ENCODE assay signal across 18 cellular contexts in genomic region chr2:13533524-13533922, GRCh38.
DNase-seq lines count a peak whose midpoint lies in the region; ATAC-seq, FAIRE-seq and TF ChIP-seq lines count a peak whose summit lies in the region.
"Had no signal": no experiment of that assay in that cellular context is flagged by ENCODE, and none has a peak within 500 bp of the region (broad histone marks: within the 10 kb centered on the region; RNA-seq: fewer than 3 reads in every experiment).

No MANE protein-coding gene starts in this region.

- intact Hi-C loops in Calu3 (cut with micrococcal nuclease; ENCODE audit: unreplicated experiment) = loop anchor here (2.0 to 10.0 kb wide), 2 partner anchors 25 to 281 kb away; no protein-coding TSS in a partner anchor

- no peak for FAIRE-seq in small intestine (lab: Jason Lieb, UNC)
- FAIRE-seq: GM12892, GM18507, H1, HTR-8/SVneo had no signal

- H3K4me1 Mint-ChIP-seq in Calu3 (ENCODE audit: low read depth, unreplicated experiment) = peaks cover 62% of the 10 kb centered on the region

- H3K9me3 Mint-ChIP-seq in Calu3 (ENCODE audit: low read depth, unreplicated experiment) = no peaks in the 10 kb centered on the region

- H3K4me3 ChIP-seq in BE2C (ENCODE audit: low read depth, low read length) (peak overlapping the region; percentile 72), small intestine (ENCODE audit: low read depth in 1 of 2, low read length in 2 of 2) (no peak overlapping the region)
- H3K4me3 ChIP-seq: BLaER1 treated with 17β-estradiol and CSF1 and Interleukin-3, amounts not matched to agents 10 nM and 100 nM had no signal

- BruUV-seq in Calu3 (replicated peaks; lab: Mats Ljungman, UMichigan) = TSS peak; percentile 23

- H3K4me3 Mint-ChIP-seq in Calu3 (ENCODE audit: low read depth, unreplicated experiment) = peak overlapping the region; percentile 76
- H3K4me3 Mint-ChIP-seq: CD8-positive, alpha-beta T cell; H9 had no signal

- in situ Hi-C loops in SK-MEL-5 (cut with HindIII; ENCODE audit: low pct_unique_long_range_greater_than_20kb, low sequenced_read_pairs) = no loop called here

- DNase-seq in BE2C = peak; percentile 80
- DNase-seq in Calu3 = peak; percentile 56
- peak; percentile 27 for DNase-seq in SK-MEL-5 (ENCODE audit: low read depth, low spot score)
- peak; percentile 54 for DNase-seq in small intestine
- no peak for DNase-seq in NCI-H510A treated with DMSO at 0.1 percent for 48 hours (lab: John Stamatoyannopoulos, UW)
- no peak for DNase-seq in GM19238 (ENCODE audit: insufficient read length, low spot score)
- DNase-seq: 8988T; CD8-positive, alpha-beta T cell; DMS153; DMS79; GDM1; H9 had no signal

- H3K36me3 Mint-ChIP-seq in Calu3 (ENCODE audit: insufficient read depth, unreplicated experiment) = peaks cover 36% of the 10 kb centered on the region
- H3K36me3 Mint-ChIP-seq: CD8-positive, alpha-beta T cell had no signal

- no peaks in the 10 kb centered on the region for H3K27me3 ChIP-seq in BE2C
- no peaks in the 10 kb centered on the region for H3K27me3 ChIP-seq in small intestine (ENCODE audit: control insufficient read depth in 2 of 2, insufficient read depth in 2 of 2, low read length in 2 of 2)
- H3K27me3 ChIP-seq: BLaER1 treated with 17β-estradiol and CSF1 and Interleukin-3, amounts not matched to agents 10 nM and 100 nM had no signal

- CTCF ChIA-PET in Calu3 (lab: Charles Lee) = interaction anchor here (1.2 to 1.8 kb wide), 3 partner anchors 9 to 25 kb away, joined by 3 to 4 read pairs (median 3); no protein-coding TSS in a partner anchor

- ATAC-seq in GM21528 (IDR thresholded peaks at IDR 0.05; ENCODE audit: low FRiP score, unreplicated experiment) = no peak
- ATAC-seq: CD8-positive, alpha-beta T cell had no signal

- TF ChIP-seq CTCF in BE2C (IDR thresholded peaks at IDR 0.05; ENCODE audit: low read depth, low read length) (no peak), Calu3 (IDR thresholded peaks at IDR 0.05; ENCODE audit: unreplicated experiment) (no peak)

- H3K36me3 ChIP-seq in BE2C (no peaks in the 10 kb centered on the region), small intestine (ENCODE audit: control insufficient read depth in 2 of 2, insufficient read depth in 2 of 2, low read length in 2 of 2) (no peaks in the 10 kb centered on the region)
- H3K36me3 ChIP-seq: BLaER1 treated with 17β-estradiol and CSF1 and Interleukin-3, amounts not matched to agents 10 nM and 100 nM had no signal

- no peaks in the 10 kb centered on the region for H3K27me3 Mint-ChIP-seq in Calu3 (ENCODE audit: unreplicated experiment)

- H3K27ac Mint-ChIP-seq in Calu3 (ENCODE audit: unreplicated experiment) = peak overlapping the region; percentile 96
- H3K27ac Mint-ChIP-seq: CD8-positive, alpha-beta T cell; H9 had no signal

- H3K27ac ChIP-seq in small intestine (ENCODE audit: low read depth in 1 of 2, low read length in 1 of 2) = no peak overlapping the region
- H3K27ac ChIP-seq: BLaER1 treated with 17β-estradiol and CSF1 and Interleukin-3, amounts not matched to agents 10 nM and 100 nM had no signal

- H3K9me3 ChIP-seq in BE2C = no peaks in the 10 kb centered on the region; the same call in 1 of the 2 replicates
- H3K9me3 ChIP-seq in small intestine (ENCODE audit: control insufficient read depth, low read depth) = no peaks in the 10 kb centered on the region
- H3K9me3 ChIP-seq: BLaER1 treated with 17β-estradiol and CSF1 and Interleukin-3, amounts not matched to agents 10 nM and 100 nM had no signal

- WGBS in small intestine, 3 donors = 33 to 63% (median 47%) methylated on average over 2 of the region's 2 CpGs

- H3K4me1 ChIP-seq in BE2C = peaks cover 14% of the 10 kb centered on the region
- H3K4me1 ChIP-seq in small intestine (ENCODE audit: control insufficient read depth in 2 of 2, insufficient read depth in 1 of 2, low read depth in 1 of 2, low read length in 1 of 2) = no peaks in the 10 kb centered on the region
- H3K4me1 ChIP-seq: BLaER1 treated with 17β-estradiol and CSF1 and Interleukin-3, amounts not matched to agents 10 nM and 100 nM had no signal

Comparison
In these comparisons a context has a peak if more than half of its experiments do, and no peak if none do; other contexts are left out.
1. DNase-seq: peak in BE2C (single experiment), Calu3 (single experiment), SK-MEL-5 (single experiment) and small intestine (single experiment); none in NCI-H510A treated with DMSO at 0.1 percent for 48 hours (single experiment) and GM19238 (single experiment).